In the genomic region with DNA sequence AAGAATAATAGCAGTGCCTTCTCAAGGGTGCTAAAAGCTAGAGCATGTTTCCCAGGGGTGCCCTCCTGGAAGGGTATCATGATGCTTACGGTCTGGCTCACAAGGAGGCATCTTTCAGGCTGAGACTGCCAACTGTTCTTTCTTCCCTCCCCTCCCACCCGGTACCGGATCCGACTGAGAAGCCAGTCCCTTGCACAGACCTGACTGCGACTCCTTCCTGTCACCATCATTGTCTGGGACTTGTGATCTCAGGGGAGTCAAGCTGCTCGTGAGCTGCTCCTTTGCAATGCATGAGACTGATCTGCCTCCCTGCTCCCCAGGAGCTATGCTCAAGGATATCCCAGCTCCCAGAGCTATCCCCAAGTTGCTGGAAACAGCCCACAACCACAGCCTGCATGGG, we compare ENCODE assay signal across 35 cellular contexts.
"Had no signal": no experiment of that assay in that cellular context is flagged by ENCODE, and none has a peak within 500 bp of the region (broad histone marks: within the 10 kb centered on the region; RNA-seq: fewer than 3 reads in every experiment).

No MANE protein-coding gene starts in this region.

- H3K9me3 ChIP-seq: adrenal gland, body of pancreas had no signal

- H3K36me3 Mint-ChIP-seq: activated CD4-positive, alpha-beta memory T cell treated with anti-CD3 and anti-CD28 coated beads for 36 hours; activated naive CD4-positive, alpha-beta T cell treated with anti-CD3 and anti-CD28 coated beads, Interleukin-2, amount 50 U/mL, for 72 hours; activated naive CD8-positive, alpha-beta T cell treated with anti-CD3 and anti-CD28 coated beads for 36 hours had no signal

- H3K36me3 ChIP-seq: adrenal gland, brain microvascular endothelial cell had no signal

- H3K27me3 Mint-ChIP-seq: activated B cell treated with CpG ODN at 0.5 μM for 24 hours; activated T-helper 17 cell treated with anti-CD3 and anti-CD28 coated beads, Interleukin-2, amount 50 U/mL, for 72 hours had no signal

- H3K27ac ChIP-seq: adrenal gland, body of pancreas, brain microvascular endothelial cell, VCaP had no signal

- H3K4me3 Mint-ChIP-seq: activated B cell treated with CpG ODN at 0.5 μM for 24 hours; activated CD4-positive, alpha-beta memory T cell treated with anti-CD3 and anti-CD28 coated beads for 36 hours; activated CD4-positive, alpha-beta T cell treated with anti-CD3 and anti-CD28 coated beads, Interleukin-2, amount 10 ng/mL, durations not matched to agents 24 days and 14 days; activated CD8-positive, alpha-beta T cell treated with anti-CD3 and anti-CD28 coated beads for 36 hours; activated naive CD4-positive, alpha-beta T cell treated with anti-CD3 and anti-CD28 coated beads for 36 hours; activated naive CD8-positive, alpha-beta T cell treated with anti-CD3 and anti-CD28 coated beads for 36 hours; activated T-cell treated with anti-CD3 and anti-CD28 coated beads, Interleukin-2, amount 50 U/mL, for 4 hours; activated T-cell treated with anti-CD3 and anti-CD28 coated beads, Interleukin-2, amount 50 U/mL, for 72 hours; activated T-helper 1 cell treated with anti-CD3 and anti-CD28 coated beads, Interleukin-12 subunit alpha, Interleukin-12 subunit beta, Interleukin-2, Interleukin-4 antibody, amounts not matched to agents 30 ng/mL and 10 ng/mL and 1 ng/mL, durations not matched to agents 14 hours and 24 hours and 36 hours; activated T-helper 17 cell treated with anti-CD3 and anti-CD28 coated beads, Interleukin-2, amount 50 U/mL, for 72 hours; central memory CD8-positive, alpha-beta T cell; T-helper 1 cell treated with Interleukin-12 subunit alpha and Interleukin-12 subunit beta and Interleukin-4 antibody, amounts not matched to agents 30 μg/mL and 1 μg/mL, for 36 hours; T-helper 2 cell treated with Interferon-gamma antibody and Interleukin-4, amounts not matched to agents 5 μg/mL and 100 μg/mL, for 36 hours had no signal

- H3K4me3 ChIP-seq: adrenal gland, body of pancreas had no signal

- ATAC-seq: activated CD8-positive, alpha-beta T cell treated with anti-CD3 and anti-CD28 coated beads for 36 hours; activated naive CD4-positive, alpha-beta T cell treated with anti-CD3 and anti-CD28 coated beads, Interleukin-2, amount 50 U/mL, for 72 hours; activated T-cell treated with anti-CD3 and anti-CD28 coated beads, Interleukin-2, amount 50 U/mL, for 4 hours; activated T-cell treated with anti-CD3 and anti-CD28 coated beads, Interleukin-2, amount 50 U/mL, for 72 hours; activated T-helper 17 cell treated with anti-CD3 and anti-CD28 coated beads, Interleukin-2, amount 50 U/mL, for 72 hours; body of pancreas had no signal

- H3K9me3 Mint-ChIP-seq: activated B cell treated with CpG ODN at 0.5 μM for 24 hours; activated CD4-positive, alpha-beta memory T cell treated with anti-CD3 and anti-CD28 coated beads for 36 hours; activated CD4-positive, alpha-beta T cell treated with anti-CD3 and anti-CD28 coated beads, Interleukin-2, amount 10 ng/mL, durations not matched to agents 24 days and 14 days; activated CD8-positive, alpha-beta T cell treated with anti-CD3 and anti-CD28 coated beads for 36 hours; activated naive CD4-positive, alpha-beta T cell treated with anti-CD3 and anti-CD28 coated beads for 36 hours; activated naive CD4-positive, alpha-beta T cell treated with anti-CD3 and anti-CD28 coated beads, Interleukin-2, amount 50 U/mL, for 72 hours; activated naive CD8-positive, alpha-beta T cell treated with anti-CD3 and anti-CD28 coated beads for 36 hours; activated T-cell treated with anti-CD3 and anti-CD28 coated beads, Interleukin-2, amount 50 U/mL, for 4 hours; activated T-cell treated with anti-CD3 and anti-CD28 coated beads, Interleukin-2, amount 50 U/mL, for 72 hours; activated T-helper 1 cell treated with anti-CD3 and anti-CD28 coated beads, Interleukin-12 subunit alpha, Interleukin-12 subunit beta, Interleukin-2, Interleukin-4 antibody, amounts not matched to agents 30 ng/mL and 10 ng/mL and 1 ng/mL, durations not matched to agents 14 hours and 24 hours and 36 hours; activated T-helper 17 cell treated with anti-CD3 and anti-CD28 coated beads, Interleukin-2, amount 50 U/mL, for 72 hours; central memory CD8-positive, alpha-beta T cell; T-helper 1 cell treated with Interleukin-12 subunit alpha and Interleukin-12 subunit beta and Interleukin-4 antibody, amounts not matched to agents 30 μg/mL and 1 μg/mL, for 36 hours; T-helper 2 cell treated with Interferon-gamma antibody and Interleukin-4, amounts not matched to agents 5 μg/mL and 100 μg/mL, for 36 hours had no signal

- H3K27ac Mint-ChIP-seq: activated B cell treated with CpG ODN at 0.5 μM for 24 hours; activated CD4-positive, alpha-beta memory T cell treated with anti-CD3 and anti-CD28 coated beads for 36 hours; activated CD4-positive, alpha-beta T cell treated with anti-CD3 and anti-CD28 coated beads, Interleukin-2, amount 10 ng/mL, durations not matched to agents 24 days and 14 days; activated CD8-positive, alpha-beta T cell treated with anti-CD3 and anti-CD28 coated beads for 36 hours; activated naive CD4-positive, alpha-beta T cell treated with anti-CD3 and anti-CD28 coated beads for 36 hours; activated naive CD4-positive, alpha-beta T cell treated with anti-CD3 and anti-CD28 coated beads, Interleukin-2, amount 50 U/mL, for 72 hours; activated naive CD8-positive, alpha-beta T cell treated with anti-CD3 and anti-CD28 coated beads for 36 hours; activated T-cell treated with anti-CD3 and anti-CD28 coated beads, Interleukin-2, amount 50 U/mL, for 72 hours; activated T-helper 1 cell treated with anti-CD3 and anti-CD28 coated beads, Interleukin-12 subunit alpha, Interleukin-12 subunit beta, Interleukin-2, Interleukin-4 antibody, amounts not matched to agents 30 ng/mL and 10 ng/mL and 1 ng/mL, durations not matched to agents 14 hours and 24 hours and 36 hours; activated T-helper 17 cell treated with anti-CD3 and anti-CD28 coated beads, Interleukin-2, amount 50 U/mL, for 72 hours; T-helper 1 cell treated with Interleukin-12 subunit alpha and Interleukin-12 subunit beta and Interleukin-4 antibody, amounts not matched to agents 30 μg/mL and 1 μg/mL, for 36 hours; T-helper 2 cell treated with Interferon-gamma antibody and Interleukin-4, amounts not matched to agents 5 μg/mL and 100 μg/mL, for 36 hours had no signal

- DNase-seq: activated B cell treated with CpG ODN at 0.5 μM for 24 hours; activated CD4-positive, alpha-beta memory T cell treated with anti-CD3 and anti-CD28 coated beads for 36 hours; activated CD4-positive, alpha-beta T cell treated with anti-CD3 and anti-CD28 coated beads for 4 hours; activated CD4-positive, alpha-beta T cell treated with anti-CD3 and anti-CD28 coated beads, Interleukin-2, amount 10 ng/mL, durations not matched to agents 24 days and 14 days; activated CD4-positive, alpha-beta T cell treated with anti-CD3 and anti-CD28 coated beads, Interleukin-2, amount 50 U/mL, for 1 hour; activated CD4-positive, alpha-beta T cell treated with anti-CD3 and anti-CD28 coated beads, Interleukin-2, amount 50 U/mL, for 4 hours; activated CD4-positive, CD25-positive, alpha-beta regulatory T cell treated with anti-CD3 and anti-CD28 coated beads, Interleukin-2, amount 50 U/mL, for 72 hours; activated CD8-positive, alpha-beta memory T cell treated with anti-CD3 and anti-CD28 coated beads, Interleukin-2, amount 50 U/mL, for 4 hours; activated CD8-positive, alpha-beta T cell treated with anti-CD3 and anti-CD28 coated beads for 36 hours; activated effector memory CD4-positive, alpha-beta T cell treated with anti-CD3 and anti-CD28 coated beads, Interleukin-2, amount 50 U/mL, for 16 hours; activated gamma-delta T cell treated with Interleukin-2 at 50 U/mL for 16 hours; activated naive CD4-positive, alpha-beta T cell; activated naive CD4-positive, alpha-beta T cell treated with anti-CD3 and anti-CD28 coated beads for 36 hours; activated naive CD4-positive, alpha-beta T cell treated with anti-CD3 and anti-CD28 coated beads, Interleukin-2, amount 50 U/mL, for 16 hours; activated naive CD8-positive, alpha-beta T cell treated with anti-CD3 and anti-CD28 coated beads for 36 hours; activated T-cell treated with anti-CD3 and anti-CD28 coated beads for 4 hours; activated T-cell treated with anti-CD3 and anti-CD28 coated beads, Interleukin-2, amount 50 U/mL, for 4 hours; activated T-cell treated with anti-CD3 and anti-CD28 coated beads, Interleukin-2, amount 50 U/mL, for 72 hours; adrenal gland; amniotic stem cell; body of pancreas; brain microvascular endothelial cell; caudate nucleus; cerebellar nuclear complex; SW 1271; T-helper 1 cell; T-helper 2 cell; T-helper 9 cell had no signal

- H3K4me1 ChIP-seq: adrenal gland had no signal

- H3K4me1 Mint-ChIP-seq: activated T-helper 17 cell treated with anti-CD3 and anti-CD28 coated beads, Interleukin-2, amount 50 U/mL, for 72 hours; central memory CD8-positive, alpha-beta T cell had no signal

- H3K27me3 ChIP-seq: adrenal gland, body of pancreas, brain microvascular endothelial cell had no signal
